In genomic region chr1:212433577-212434462, GRCh38 we compare ENCODE assay signal across 8 cellular contexts. TPM values are rescaled to one million over a fixed set of nuclear protein-coding genes. Genes with fewer than 3 reads are reported as not detected.
DNase-seq lines count a peak whose midpoint lies in the region; ATAC-seq and TF ChIP-seq lines count a peak whose summit lies in the region.

No MANE protein-coding gene starts in this region.

- H4K91ac ChIP-seq in trophoblast cell (ENCODE audit: low read depth, low read length) = no peak overlapping the region

- H3K27ac ChIP-seq in OCI-LY1 (ENCODE audit: low read depth, low read length, poor library complexity, severe bottlenecking) (no peak overlapping the region), endodermal cell (ENCODE audit: low read depth, low read length) (no peak overlapping the region), trophoblast cell (ENCODE audit: low read depth, low read length) (no peak overlapping the region)

- no peaks in the 10 kb centered on the region for H4K20me1 ChIP-seq in OCI-LY1 (ENCODE audit: insufficient read depth, low read length)

- H3K27ac Mint-ChIP-seq in endodermal cell = no peak overlapping the region

- H4K8ac ChIP-seq in trophoblast cell (ENCODE audit: low read depth, low read length) = no peak overlapping the region

- no peak overlapping the region for H2AFZ ChIP-seq in OCI-LY1 (ENCODE audit: low read length)
- H2AFZ ChIP-seq in trophoblast cell (ENCODE audit: insufficient read depth, low read length, poor library complexity) = no peak overlapping the region

- H3K4me1 Mint-ChIP-seq in endodermal cell = peaks cover 11% of the 10 kb centered on the region

- 0 out of 2 replicates have a peak, but pooled peaks cover 4% of the 10 kb centered on the region for H3F3A ChIP-seq in OCI-LY1 (ENCODE audit: insufficient read depth, low read length)

- no peaks in the 10 kb centered on the region for H3K79me2 ChIP-seq in OCI-LY1 (ENCODE audit: insufficient read depth, low read length)
- H3K79me2 ChIP-seq in trophoblast cell (ENCODE audit: control insufficient read depth, insufficient read depth, low read length, poor library complexity) = peaks cover 3% of the 10 kb centered on the region

- H3K4me3 ChIP-seq in OCI-LY1 (ENCODE audit: low read depth, low read length, poor library complexity, severe bottlenecking) (peak overlapping the region; percentile 84), endodermal cell (ENCODE audit: low read length) (peak overlapping the region; percentile 86), trophoblast cell (ENCODE audit: low read depth, low read length) (peak overlapping the region; percentile 73)

- H3K4me3 Mint-ChIP-seq in endodermal cell = peak overlapping the region; percentile 73

- H2BK120ac ChIP-seq in trophoblast cell (ENCODE audit: insufficient read depth, low read length, poor library complexity) = no peak overlapping the region

- H3K9ac ChIP-seq in OCI-LY1 (ENCODE audit: low read length) (peak overlapping the region; percentile 77), endodermal cell (ENCODE audit: extremely low read depth, low read length, poor library complexity, severe bottlenecking) (peak overlapping the region; percentile 11), trophoblast cell (ENCODE audit: low read length) (no peak overlapping the region)

- H3K4me2 ChIP-seq in OCI-LY1 (ENCODE audit: low read length) (peak overlapping the region; percentile 75), trophoblast cell (ENCODE audit: low read length) (peak overlapping the region; percentile 92)

- peaks cover 7% of the 10 kb centered on the region for H3K27me3 Mint-ChIP-seq in endodermal cell (ENCODE audit: insufficient read depth)

- TF ChIP-seq CTCF in OCI-LY1 (IDR thresholded peaks at IDR 0.05; ENCODE audit: low read length) (no peak), endodermal cell (conservative IDR thresholded peaks at IDR 0.05) (no peak)

- no peak overlapping the region for H3K4ac ChIP-seq in trophoblast cell (ENCODE audit: low read depth, low read length)

- no peaks in the 10 kb centered on the region for H3K9me3 ChIP-seq in OCI-LY1 (ENCODE audit: low read length)
- no peaks in the 10 kb centered on the region for H3K9me3 ChIP-seq in endodermal cell (ENCODE audit: control insufficient read depth, low read length)
- H3K9me3 ChIP-seq in trophoblast cell (ENCODE audit: insufficient read depth, low read depth, low read length) = no peaks in the 10 kb centered on the region

- no peaks in the 10 kb centered on the region for H3K9me3 Mint-ChIP-seq in endodermal cell

- no peak overlapping the region for H4K12ac ChIP-seq in trophoblast cell (ENCODE audit: low read depth, low read length)

- 77 to 85% methylated on average over 10 to 14 of the region's 17 CpGs for WGBS in endodermal cell (ENCODE audit: insufficient coverage in 1 of 2, insufficient read length in 1 of 2), 2 experiments
- no CpG with 5 or more reads among the region's 17 CpGs for WGBS in trophoblast cell (ENCODE audit: extremely low coverage, insufficient coverage, insufficient read length)

- no peak overlapping the region for H2BK5ac ChIP-seq in trophoblast cell (ENCODE audit: low read depth, low read length, poor library complexity)

- H2BK12ac ChIP-seq in trophoblast cell (ENCODE audit: low read length) = no peak overlapping the region

- H3K36me3 ChIP-seq in OCI-LY1 (ENCODE audit: insufficient read depth, low read length) (no peaks in the 10 kb centered on the region), endodermal cell (ENCODE audit: control insufficient read depth, insufficient read depth, low read length) (no peaks in the 10 kb centered on the region), trophoblast cell (ENCODE audit: control insufficient read depth in 1 of 2, insufficient read depth in 2 of 2, low read length in 2 of 2) (no peaks in the 10 kb centered on the region)

- H3K36me3 Mint-ChIP-seq in endodermal cell (ENCODE audit: low read depth) = no peaks in the 10 kb centered on the region

- H3K23ac ChIP-seq in trophoblast cell (ENCODE audit: low read length) = no peak overlapping the region

- DNase-seq in DMS 273 treated with DMSO at 0.1 percent for 48 hours (lab: John Stamatoyannopoulos, UW) (peak; percentile 16), endodermal cell (no peak), trophoblast cell (no peak), hepatic stellate cell (ENCODE audit: low spot score) (no peak), middle frontal gyrus (ENCODE audit: extremely low spot score, low spot score) (no peak), foreskin melanocyte (no peak)

- H3K14ac ChIP-seq in trophoblast cell (ENCODE audit: low read length) = no peak overlapping the region

- H3K4me1 ChIP-seq in OCI-LY1 (ENCODE audit: insufficient read depth, low read length, severe bottlenecking) = peaks cover 29% of the 10 kb centered on the region
- H3K4me1 ChIP-seq in endodermal cell (ENCODE audit: control insufficient read depth, insufficient read depth, low read length) = no peaks in the 10 kb centered on the region
- H3K4me1 ChIP-seq in trophoblast cell (ENCODE audit: control insufficient read depth in 1 of 2, insufficient read depth in 2 of 2, low read length in 2 of 2) = peaks cover 0 to 6% of the 10 kb centered on the region in 2 experiments

- no peak overlapping the region for H3K18ac ChIP-seq in trophoblast cell (ENCODE audit: low read length)

- H3K9me2 ChIP-seq in OCI-LY1 (ENCODE audit: low read depth, low read length) = no peaks in the 10 kb centered on the region

- H3K79me1 ChIP-seq in trophoblast cell (ENCODE audit: low read length) = peaks cover 1% of the 10 kb centered on the region

- no peak for ATAC-seq in HG02885 (IDR thresholded peaks at IDR 0.05; ENCODE audit: poor library complexity, unreplicated experiment)

- no peak overlapping the region for H2AK5ac ChIP-seq in trophoblast cell (ENCODE audit: low read length)

- no peaks in the 10 kb centered on the region for H3K27me3 ChIP-seq in OCI-LY1 (ENCODE audit: insufficient read depth, low read length)
- no peaks in the 10 kb centered on the region for H3K27me3 ChIP-seq in endodermal cell (ENCODE audit: control insufficient read depth, insufficient read depth, low read length, poor library complexity, severe bottlenecking)
- peaks cover 4% of the 10 kb centered on the region for H3K27me3 ChIP-seq in trophoblast cell (ENCODE audit: insufficient read depth, low read length)

RNA-seq across cellular contexts. Expression of gene NENF, which starts 1.1 kb away (rescaled TPM):
- total RNA-seq in endodermal cell = 10 to 100 TPM; 27.0 to 35.3 TPM
- 22.5 TPM for polyA plus RNA-seq in endodermal cell (2013, experiment 1 of 2)
- polyA plus RNA-seq in endodermal cell (2013, experiment 2 of 2) = 20.2 TPM
- polyA plus RNA-seq in trophoblast cell (2013) = 18.4 and 19.1 TPM in 2 replicates

RNA-seq across cellular contexts. Expression of gene PACC1, which starts 19.1 kb away (rescaled TPM):
- 10 to 100 TPM; 17.3 to 27.4 TPM for total RNA-seq in endodermal cell
- 31.0 TPM for polyA plus RNA-seq in endodermal cell (2013, experiment 1 of 2)
- 28.6 TPM for polyA plus RNA-seq in endodermal cell (2013, experiment 2 of 2)
- 5.9 and 6.2 TPM in 2 replicates for polyA plus RNA-seq in trophoblast cell (2013)
